ENCODE assay signal across 8 cellular contexts in the genomic region with DNA sequence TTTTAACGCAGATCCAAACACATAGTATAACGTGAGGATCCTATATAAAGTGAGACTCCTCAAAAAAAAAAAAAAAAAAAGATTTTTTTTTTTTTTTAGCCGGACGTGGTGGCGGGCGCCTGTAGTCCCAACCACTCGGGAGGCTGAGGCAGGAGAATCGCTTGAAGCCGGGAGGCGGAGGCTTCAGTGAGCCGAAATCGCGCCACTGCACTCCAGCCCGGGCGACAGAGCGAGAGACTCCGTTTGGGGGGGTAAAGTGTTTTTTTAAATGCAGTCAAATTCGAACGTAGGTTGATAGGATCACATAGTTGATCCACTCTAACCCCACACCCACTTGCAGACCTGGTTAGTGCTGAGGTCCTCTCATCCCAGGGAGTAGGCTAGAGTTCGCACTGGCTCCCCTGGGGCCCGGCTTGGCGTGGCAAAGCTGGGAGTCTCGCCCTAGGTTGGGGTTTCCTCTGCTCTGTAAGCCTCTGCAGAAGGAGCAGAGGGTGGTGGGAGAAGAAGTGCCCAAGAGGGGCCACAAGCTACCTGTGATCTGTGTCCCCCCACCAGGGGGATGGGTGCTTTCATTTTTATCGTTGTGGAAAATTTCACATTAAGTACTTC. TPM values are rescaled to one million over a fixed set of nuclear protein-coding genes. Genes with fewer than 3 reads are reported as not detected.
DNase-seq lines count a peak whose midpoint lies in the region; ATAC-seq and TF ChIP-seq lines count a peak whose summit lies in the region.

No MANE protein-coding gene starts in this region.

- H3K9me3 Mint-ChIP-seq in HFFc6 (no peaks in the 10 kb centered on the region), mesothelial cell of epicardium (no peaks in the 10 kb centered on the region)

- H3K4me3 ChIP-seq in ACC112 (ENCODE audit: low read depth, low read length) = peak overlapping the region; percentile 84
- H3K4me3 ChIP-seq in breast epithelium = peak overlapping the region; percentile 50 to 71 (median 66)
- H3K4me3 ChIP-seq in thyroid gland (replicated peaks in 1 of 3) = peak overlapping the region in 1 of 3 donors; percentile 30

- TF ChIP-seq CTCF in HFFc6 (IDR thresholded peaks at IDR 0.05) (0 out of 2 replicates have a peak, but pooled peaks have one; percentile 21), breast epithelium (IDR thresholded peaks at IDR 0.05) (no peak), mesothelial cell of epicardium (IDR thresholded peaks at IDR 0.05; ENCODE audit: unreplicated experiment) (no peak), thyroid gland (IDR thresholded peaks at IDR 0.05) (no peak)

- WGBS in thyroid gland, 2 donors = 23 to 35% methylated on average over 24 of the region's 24 CpGs

- H3K4me1 Mint-ChIP-seq in HFFc6 (ENCODE audit: low read depth) (peaks cover 18% of the 10 kb centered on the region), mesothelial cell of epicardium (peaks cover 17% of the 10 kb centered on the region)

- H3K36me3 Mint-ChIP-seq in HFFc6 (ENCODE audit: low read depth) (peaks cover 7% of the 10 kb centered on the region), mesothelial cell of epicardium (peaks cover 4% of the 10 kb centered on the region)

- H3K27me3 ChIP-seq in ACC112 (ENCODE audit: insufficient read depth, low read length) (no peaks in the 10 kb centered on the region), breast epithelium (peaks cover 0 to 8% of the 10 kb centered on the region in 2 donors), thyroid gland (peaks cover 3% of the 10 kb centered on the region)

- H3K27ac ChIP-seq in ACC112 (ENCODE audit: low read depth, low read length) (no peak overlapping the region), breast epithelium (peak overlapping the region; percentile 83 to 90), thyroid gland (peak overlapping the region in 1 of 3 donors; percentile 26)

- H2AFZ ChIP-seq in ACC112 (ENCODE audit: low read length, unreplicated experiment) = peak overlapping the region; percentile 68

- no peak for ATAC-seq in HG03571 (IDR thresholded peaks at IDR 0.05; ENCODE audit: unreplicated experiment)

- no peaks in the 10 kb centered on the region for H3K9me3 ChIP-seq in breast epithelium
- H3K9me3 ChIP-seq in thyroid gland = no peaks in the 10 kb centered on the region

- TF ChIP-seq POLR2A in breast epithelium (IDR thresholded peaks at IDR 0.05) (no peak), thyroid gland (IDR thresholded peaks at IDR 0.05) (no peak)

- DNase-seq in HFFc6 (no peak), breast epithelium (ENCODE audit: low spot score in 2 of 2) (peak in 1 of 2 donors; percentile 31), mesothelial cell of epicardium (ENCODE audit: low spot score in 2 of 2, unreplicated experiment in 2 of 2) (no peak), middle frontal gyrus (ENCODE audit: extremely low spot score, low spot score) (no peak), thyroid gland (no peak)
- no peak for DNase-seq in effector CD8-positive, alpha-beta T cell (lab: John Stamatoyannopoulos, UW)

- H3K36me3 ChIP-seq in ACC112 (ENCODE audit: insufficient read depth, low read length) (no peaks in the 10 kb centered on the region), breast epithelium (no peaks in the 10 kb centered on the region), thyroid gland (no peaks in the 10 kb centered on the region)

- no peaks in the 10 kb centered on the region for H3K79me2 ChIP-seq in ACC112 (ENCODE audit: control insufficient read depth, insufficient read depth, low read length, unreplicated experiment)

- peak overlapping the region; percentile 89; the same call in 1 of the 2 replicates for H3K27ac Mint-ChIP-seq in HFFc6
- H3K27ac Mint-ChIP-seq in mesothelial cell of epicardium = peak overlapping the region; percentile 97

- intact Hi-C loops in breast epithelium (cut with DNase I; ENCODE audit: low total_unique reads) = loop anchor here (10.0 kb wide), 1 partner anchor 1297 kb away; no protein-coding TSS in a partner anchor
- intact Hi-C loops in thyroid gland (cut with DNase I) = no loop called here

- H3K27me3 Mint-ChIP-seq in HFFc6 (ENCODE audit: insufficient read depth) (peaks cover 4% of the 10 kb centered on the region), mesothelial cell of epicardium (ENCODE audit: low read depth) (peaks cover 12% of the 10 kb centered on the region)

- H3K4me3 Mint-ChIP-seq in HFFc6 = peak overlapping the region; percentile 91
- peak overlapping the region; percentile 87 for H3K4me3 Mint-ChIP-seq in mesothelial cell of epicardium

- H3K4me1 ChIP-seq in ACC112 (ENCODE audit: control insufficient read depth, insufficient read depth, low read length, unreplicated experiment) = peaks cover 4% of the 10 kb centered on the region
- H3K4me1 ChIP-seq in breast epithelium = peaks cover 8 to 9% of the 10 kb centered on the region in 2 donors
- H3K4me1 ChIP-seq in thyroid gland = peaks cover 13 to 18% of the 10 kb centered on the region in 2 donors

RNA-seq across cellular contexts. Expression of a gene that starts 6.5 kb away (rescaled TPM):
- under 1 TPM in 2 of 6 experiments, not detected in 4; 0.26 to 0.39 TPM for total RNA-seq in HFFc6 (2021; fragmentation: NEBNext Ultra II Directional; extraction: Animal tissue kit (Norgen Biotek cat#: 25700))
- total RNA-seq in breast epithelium (1 to 10 TPM in 1 of 3 donors, not detected in 2; 2.9 TPM), mesothelial cell of epicardium (0.83 to 1.3 TPM (median 1.2 TPM) in 3 replicates), thyroid gland (under 1 TPM in 1 of 4 donors, not detected in 3; 0.33 TPM)

RNA-seq across cellular contexts. Expression of a gene that starts 6.5 kb away (rescaled TPM):
- 10 to 100 TPM; 13.3 to 15.0 (median 14.0) TPM for total RNA-seq in HFFc6 (2021; fragmentation: NEBNext Ultra II Directional; extraction: Animal tissue kit (Norgen Biotek cat#: 25700))
- total RNA-seq in breast epithelium (10 to 100 TPM; 13.6 to 16.1 (median 15.8) TPM), mesothelial cell of epicardium (12.0 to 16.4 TPM (median 15.3 TPM) in 3 replicates), thyroid gland (10 to 100 TPM; 10.1 to 31.1 (median 23.1) TPM)

RNA-seq across cellular contexts. Expression of a gene that starts 14.9 kb away (rescaled TPM):
- total RNA-seq in HFFc6 (2021; fragmentation: NEBNext Ultra II Directional; extraction: Animal tissue kit (Norgen Biotek cat#: 25700)) = 1,000 to 10,000 TPM in 4 of 6 experiments, 100 to 1,000 TPM in 2; 958 to 1,072 (median 1,017) TPM
- total RNA-seq in breast epithelium = 1,000 to 10,000 TPM; 1,794 to 2,659 (median 2,022) TPM
- total RNA-seq in mesothelial cell of epicardium = 985 to 1,018 TPM (median 1,016 TPM) in 3 replicates
- total RNA-seq in thyroid gland = 1,000 to 10,000 TPM; 1,209 to 2,449 (median 1,340) TPM

RNA-seq across cellular contexts. Expression of a gene that starts 21.1 kb away (rescaled TPM):
- 1 to 10 TPM in 2 of 6 experiments, under 1 TPM in 4; 0.63 to 1.3 (median 0.75) TPM for total RNA-seq in HFFc6 (2021; fragmentation: NEBNext Ultra II Directional; extraction: Animal tissue kit (Norgen Biotek cat#: 25700))
- 1 to 10 TPM; 1.3 to 6.6 (median 2.3) TPM for total RNA-seq in breast epithelium
- total RNA-seq in mesothelial cell of epicardium = 3.1 to 4.2 TPM (median 3.9 TPM) in 3 replicates
- 10 to 100 TPM in 3 of 4 donors, 1 to 10 TPM in 1; 6.3 to 16.4 (median 15.1) TPM for total RNA-seq in thyroid gland

RNA-seq across cellular contexts. Expression of a gene that starts 38.0 kb away (rescaled TPM):
- 1 to 10 TPM; 4.0 to 5.2 (median 4.5) TPM for total RNA-seq in HFFc6 (2021; fragmentation: NEBNext Ultra II Directional; extraction: Animal tissue kit (Norgen Biotek cat#: 25700))
- total RNA-seq in breast epithelium (10 to 100 TPM in 1 of 3 donors, 1 to 10 TPM in 2; 3.5 to 13.3 (median 6.2) TPM), mesothelial cell of epicardium (4.2 to 4.8 TPM (median 4.4 TPM) in 3 replicates), thyroid gland (10 to 100 TPM; 13.3 to 24.3 (median 16.2) TPM)
